Comparison of ENCODE assay signal across 17 cellular contexts in the genomic region with DNA sequence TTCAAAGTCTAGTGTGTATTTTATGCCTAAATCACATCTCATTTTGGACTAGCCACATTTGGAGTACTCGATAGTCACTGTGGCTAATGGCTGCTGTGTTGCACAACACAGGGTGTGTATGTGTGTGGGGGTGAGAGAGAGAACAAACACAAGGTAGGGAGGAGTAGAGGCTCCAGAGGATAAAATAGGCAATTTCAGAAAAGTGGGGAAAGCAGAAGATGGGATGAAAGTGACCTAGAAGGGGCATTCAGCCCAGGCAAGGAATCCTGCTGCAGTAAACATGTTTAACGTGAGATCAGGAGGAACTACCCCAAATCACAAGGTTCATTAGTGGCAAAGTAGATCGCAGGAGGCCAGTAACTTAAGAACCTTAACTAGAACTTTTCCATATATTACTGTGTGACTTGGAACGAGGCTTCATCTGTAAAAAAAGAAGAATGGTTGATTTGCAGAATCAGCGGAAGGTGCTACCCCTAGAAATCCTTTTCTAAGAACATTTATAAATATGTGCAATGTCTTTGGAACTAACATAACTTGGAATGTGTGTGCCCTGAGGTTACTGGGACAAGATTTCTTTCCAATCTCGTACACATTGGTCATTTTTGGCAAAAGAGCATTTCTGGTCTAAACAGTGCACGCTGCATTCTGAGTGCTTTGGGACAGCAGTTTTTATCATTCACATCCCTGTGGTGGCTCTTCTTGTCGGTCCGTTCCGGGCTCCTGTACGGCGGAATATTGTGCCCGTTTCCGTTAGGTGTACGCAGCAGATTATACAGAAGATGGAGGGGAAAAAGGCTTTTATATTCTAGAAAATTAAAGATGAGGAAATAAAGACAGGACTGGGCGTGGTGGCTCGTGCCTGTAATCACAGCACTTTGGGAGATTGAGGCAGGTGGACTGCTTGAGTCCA. TPM values are rescaled to one million over a fixed set of nuclear protein-coding genes. Genes with fewer than 3 reads are reported as not detected.
DNase-seq lines count a peak whose midpoint lies in the region; ATAC-seq, FAIRE-seq and TF ChIP-seq lines count a peak whose summit lies in the region.
"Had no signal": no experiment of that assay in that cellular context is flagged by ENCODE, and none has a peak within 500 bp of the region (broad histone marks: within the 10 kb centered on the region; RNA-seq: fewer than 3 reads in every experiment).

No MANE protein-coding gene starts in this region.

- no peak overlapping the region for H2BK15ac ChIP-seq in mesendoderm (replicated peaks; ENCODE audit: low read depth)

- no peaks in the 10 kb centered on the region for H3K27me3 ChIP-seq in mesendoderm (ENCODE audit: insufficient read depth, low read length, poor library complexity)

- DNase-seq in CD14-positive monocyte (ENCODE audit: low spot score) (no peak), GM12892 (ENCODE audit: insufficient read length) (no peak), mesendoderm (no peak), SW 1271 (lab: John Stamatoyannopoulos, UW) (no peak), GM10266 (ENCODE audit: extremely low spot score) (no peak), medulla oblongata (ENCODE audit: extremely low spot score) (no peak)
- no peak for DNase-seq in effector memory CD8-positive, alpha-beta T cell
- DNase-seq: activated CD4-positive, alpha-beta T cell treated with anti-CD3 and anti-CD28 coated beads, Interleukin-2, amount 10 ng/mL, durations not matched to agents 7 days and 5 days; amygdala; cerebellar nuclear complex; hypothalamus; NCI-H146; stimulated activated CD4-positive, alpha-beta T cell treated with anti-CD3 and anti-CD28 coated beads, Interleukin-2, amount 100 ng/mL, for 48 hours had no signal

- peak overlapping the region in 1 of 2 donors; percentile 58 for H3K4me3 Mint-ChIP-seq in CD14-positive monocyte
- H3K4me3 Mint-ChIP-seq in activated naive CD8-positive, alpha-beta T cell: peak overlapping the region; percentile 21
- no peak overlapping the region for H3K4me3 Mint-ChIP-seq in effector memory CD8-positive, alpha-beta T cell

- H3K79me1 ChIP-seq in mesendoderm (ENCODE audit: low read length): peaks cover 11% of the 10 kb centered on the region

- H3K79me2 ChIP-seq in mesendoderm (ENCODE audit: control insufficient read depth, insufficient read depth, low read length): peaks cover 2% of the 10 kb centered on the region

- H3K23ac ChIP-seq in mesendoderm (ENCODE audit: low read length): no peak overlapping the region

- H3K27ac Mint-ChIP-seq in CD14-positive monocyte: peak overlapping the region; percentile 26 to 95 (median 82)
- peak overlapping the region; percentile 61 for H3K27ac Mint-ChIP-seq in activated naive CD8-positive, alpha-beta T cell
- peak overlapping the region in 1 of 2 donors; percentile 83 for H3K27ac Mint-ChIP-seq in effector memory CD8-positive, alpha-beta T cell
- H3K27ac Mint-ChIP-seq: activated CD4-positive, alpha-beta T cell treated with anti-CD3 and anti-CD28 coated beads, Interleukin-2, amount 10 ng/mL, durations not matched to agents 7 days and 5 days had no signal

- no peak overlapping the region for H2BK5ac ChIP-seq in mesendoderm (ENCODE audit: low read length)

- H3K9ac ChIP-seq in mesendoderm (ENCODE audit: low read length): no peak overlapping the region
- H3K9ac ChIP-seq: parathyroid adenoma had no signal

- H2AK5ac ChIP-seq in mesendoderm (ENCODE audit: low read length): no peak overlapping the region

- H3K36me3 Mint-ChIP-seq in CD14-positive monocyte: peaks cover 2% of the 10 kb centered on the region in 2 donors
- no peaks in the 10 kb centered on the region for H3K36me3 Mint-ChIP-seq in activated naive CD8-positive, alpha-beta T cell
- H3K36me3 Mint-ChIP-seq in effector memory CD8-positive, alpha-beta T cell (ENCODE audit: insufficient read depth): peaks cover 28% of the 10 kb centered on the region

- TF ChIP-seq CTCF in CD14-positive monocyte (IDR thresholded peaks at IDR 0.05) (no peak), GM10266 (IDR thresholded peaks at IDR 0.05; ENCODE audit: control insufficient read depth, insufficient read depth, low read depth, missing control alignments) (no peak)

- H4K5ac ChIP-seq in mesendoderm (ENCODE audit: low read length): no peak overlapping the region

- ATAC-seq in effector memory CD8-positive, alpha-beta T cell (replicated peaks): no peak

- no peak overlapping the region for H3K27ac ChIP-seq in mesendoderm (ENCODE audit: low read depth, low read length)
- H3K27ac ChIP-seq: parathyroid adenoma had no signal

- H3K36me3 ChIP-seq in mesendoderm (ENCODE audit: control insufficient read depth, insufficient read depth, low read length): no peaks in the 10 kb centered on the region

- peaks cover 0 to 2% (median 2%) of the 10 kb centered on the region in 3 donors for H3K27me3 Mint-ChIP-seq in CD14-positive monocyte (ENCODE audit: low read depth in 3 of 3)
- H3K27me3 Mint-ChIP-seq in activated naive CD8-positive, alpha-beta T cell: no peaks in the 10 kb centered on the region
- no peaks in the 10 kb centered on the region for H3K27me3 Mint-ChIP-seq in effector memory CD8-positive, alpha-beta T cell
- H3K27me3 Mint-ChIP-seq: activated CD4-positive, alpha-beta T cell treated with anti-CD3 and anti-CD28 coated beads, Interleukin-2, amount 10 ng/mL, durations not matched to agents 7 days and 5 days had no signal

- peak overlapping the region; percentile 12 for H3K4me3 ChIP-seq in mesendoderm (ENCODE audit: low read length)

- no CpG with 5 or more reads among the region's 17 CpGs for WGBS in mesendoderm (ENCODE audit: extremely low coverage, insufficient coverage, low lambda C conversion rate)

- no peak overlapping the region for H3K4ac ChIP-seq in mesendoderm (ENCODE audit: low read depth, low read length)

- no peak for FAIRE-seq in GM12892 (lab: Jason Lieb, UNC)
- FAIRE-seq: G401.6, H54 had no signal

- no peak overlapping the region for H3K18ac ChIP-seq in mesendoderm (ENCODE audit: low read length)

- H3K56ac ChIP-seq in mesendoderm (ENCODE audit: low read length): no peak overlapping the region

- H3K4me2 ChIP-seq in mesendoderm (ENCODE audit: low read length): no peak overlapping the region

- 0 out of 2 replicates have a peak, but pooled peaks have one; percentile 48 for TF ChIP-seq POLR2A in GM12892 (IDR thresholded peaks at IDR 0.05; ENCODE audit: low read depth, low read length)

- H3K4me1 ChIP-seq in mesendoderm (ENCODE audit: control insufficient read depth, low read depth, low read length): no peaks in the 10 kb centered on the region
- H3K4me1 ChIP-seq: parathyroid adenoma had no signal

- H4K8ac ChIP-seq in mesendoderm (ENCODE audit: low read depth, low read length): no peak overlapping the region

- H2BK120ac ChIP-seq in mesendoderm (ENCODE audit: low read depth, low read length): no peak overlapping the region

- peaks cover 28% of the 10 kb centered on the region for H3K4me1 Mint-ChIP-seq in CD14-positive monocyte
- H3K4me1 Mint-ChIP-seq in activated naive CD8-positive, alpha-beta T cell (ENCODE audit: low read depth): peaks cover 25% of the 10 kb centered on the region
- peaks cover 34 to 39% of the 10 kb centered on the region in 2 donors for H3K4me1 Mint-ChIP-seq in effector memory CD8-positive, alpha-beta T cell (ENCODE audit: low read depth in 2 of 2)

- intact Hi-C loops in CD14-positive monocyte (cut with micrococcal nuclease): loop anchor here (5.0 kb wide), 4 partner anchors 38 to 73 kb away; no protein-coding TSS in a partner anchor

- peaks cover 0 to 3% (median 0%) of the 10 kb centered on the region in 7 donors for H3K9me3 Mint-ChIP-seq in CD14-positive monocyte
- no peaks in the 10 kb centered on the region for H3K9me3 Mint-ChIP-seq in activated naive CD8-positive, alpha-beta T cell (ENCODE audit: low read depth)
- H3K9me3 Mint-ChIP-seq in effector memory CD8-positive, alpha-beta T cell: no peaks in the 10 kb centered on the region
- H3K9me3 Mint-ChIP-seq: activated CD4-positive, alpha-beta T cell treated with anti-CD3 and anti-CD28 coated beads, Interleukin-2, amount 10 ng/mL, durations not matched to agents 7 days and 5 days had no signal

RNA-seq across cellular contexts. Expression of gene DUSP22, which starts 2.6 kb away (rescaled TPM):
- 100 to 1,000 TPM; 107 to 117 TPM for polyA plus RNA-seq in CD14-positive monocyte
- polyA plus RNA-seq in GM12892 (2012; ENCODE audit: missing spikeins): 89.0 TPM
- 16.9 TPM for polyA plus RNA-seq in mesendoderm (2013, experiment 1 of 2)
- 17.6 TPM for polyA plus RNA-seq in mesendoderm (2013, experiment 2 of 2)
